19 cellular contexts compared by ENCODE assay signal in genomic region chr10:47451998-47452494, GRCh38. TPM values are rescaled to one million over a fixed set of nuclear protein-coding genes. Genes with fewer than 3 reads are reported as not detected.
"Had no signal": no experiment of that assay in that cellular context is flagged by ENCODE, and none has a peak within 500 bp of the region (broad histone marks: within the 10 kb centered on the region; RNA-seq: fewer than 3 reads in every experiment).

No MANE protein-coding gene starts in this region.

- H3K27ac ChIP-seq: gastroesophageal sphincter, heart left ventricle, left ventricle myocardium inferior, sigmoid colon, stomach had no signal

- H3K27me3 ChIP-seq: gastroesophageal sphincter, sigmoid colon had no signal

- H3K36me3 ChIP-seq: gastroesophageal sphincter, heart left ventricle, left ventricle myocardium inferior, sigmoid colon, stomach had no signal

- H3K4me3 Mint-ChIP-seq: activated CD4-positive, alpha-beta T cell treated with anti-CD3 and anti-CD28 coated beads for 36 hours; activated CD8-positive, alpha-beta memory T cell treated with anti-CD3 and anti-CD28 coated beads, Interleukin-2, amount 10 ng/mL, durations not matched to agents 7 days and 5 days; brain; stimulated activated effector memory CD8-positive, alpha-beta T cell treated with anti-CD3 and anti-CD28 coated beads, Interleukin-12 subunit alpha, Interleukin-12 subunit beta, amount 100 ng/mL, for 72 hours; T-helper 2 cell treated with Interferon-gamma antibody and Interleukin-4, amounts not matched to agents 5 μg/mL and 100 μg/mL, for 36 hours had no signal

- H3K4me1 ChIP-seq: gastroesophageal sphincter, heart left ventricle, left ventricle myocardium inferior, sigmoid colon, stomach had no signal

- ATAC-seq: activated CD4-positive, alpha-beta T cell treated with anti-CD3 and anti-CD28 coated beads for 36 hours; activated CD8-positive, alpha-beta memory T cell treated with anti-CD3 and anti-CD28 coated beads, Interleukin-2, amount 10 ng/mL, durations not matched to agents 7 days and 5 days; gastroesophageal sphincter had no signal

- H3K27ac Mint-ChIP-seq: activated CD4-positive, alpha-beta T cell treated with anti-CD3 and anti-CD28 coated beads for 36 hours; activated CD8-positive, alpha-beta memory T cell treated with anti-CD3 and anti-CD28 coated beads, Interleukin-2, amount 10 ng/mL, durations not matched to agents 7 days and 5 days; brain; stimulated activated effector memory CD8-positive, alpha-beta T cell treated with anti-CD3 and anti-CD28 coated beads, Interleukin-12 subunit alpha, Interleukin-12 subunit beta, amount 100 ng/mL, for 72 hours; T-helper 2 cell treated with Interferon-gamma antibody and Interleukin-4, amounts not matched to agents 5 μg/mL and 100 μg/mL, for 36 hours had no signal

- H3K4me3 ChIP-seq: gastroesophageal sphincter, heart left ventricle, left ventricle myocardium inferior, mucosa of descending colon, sigmoid colon, stomach had no signal

- H3K36me3 Mint-ChIP-seq: activated CD8-positive, alpha-beta memory T cell treated with anti-CD3 and anti-CD28 coated beads, Interleukin-2, amount 10 ng/mL, durations not matched to agents 7 days and 5 days; brain; naive B cell; stimulated activated effector memory CD8-positive, alpha-beta T cell treated with anti-CD3 and anti-CD28 coated beads, Interleukin-12 subunit alpha, Interleukin-12 subunit beta, amount 100 ng/mL, for 72 hours had no signal

- DNase-seq: activated CD4-positive, alpha-beta T cell treated with anti-CD3 and anti-CD28 coated beads for 36 hours; activated CD4-positive, alpha-beta T cell treated with anti-CD3 and anti-CD28 coated beads, Interleukin-2, amount 50 U/mL, for 48 hours; activated naive CD4-positive, alpha-beta T cell; central memory CD4-positive, alpha-beta T cell; left ventricle myocardium inferior; mucosa of descending colon; naive B cell; sigmoid colon; stimulated activated CD4-positive, alpha-beta T cell treated with anti-CD3 and anti-CD28 coated beads, Interleukin-4, amount 100 ng/mL, for 24 hours; stomach; trophoblast cell had no signal

- H3K9me3 Mint-ChIP-seq: T-helper 2 cell treated with Interferon-gamma antibody and Interleukin-4, amounts not matched to agents 5 μg/mL and 100 μg/mL, for 36 hours had no signal

RNA-seq across cellular contexts. Expression of gene ANXA8, which starts 31.9 kb away (rescaled TPM):
- total RNA-seq: activated CD4-positive, alpha-beta T cell treated with anti-CD3 and anti-CD28 coated beads for 36 hours; left ventricle myocardium inferior; temporal lobe had no signal

RNA-seq across cellular contexts. Expression of gene FAM25G, which starts 39.5 kb away (rescaled TPM):
- total RNA-seq: activated CD4-positive, alpha-beta T cell treated with anti-CD3 and anti-CD28 coated beads for 36 hours; activated CD8-positive, alpha-beta memory T cell treated with anti-CD3 and anti-CD28 coated beads, Interleukin-2, amount 10 ng/mL, durations not matched to agents 7 days and 5 days; gastroesophageal sphincter; heart left ventricle; kidney; left ventricle myocardium inferior; sigmoid colon; stomach; temporal lobe had no signal
- polyA plus RNA-seq: heart left ventricle, stomach had no signal
